Comparison of ENCODE assay signal across 21 cellular contexts in genomic region chr5:45411971-45412612, GRCh38.
A peak's percentile ranks its signal among the peaks of the same experiment; 100 is the strongest.
DNase-seq lines count a peak whose midpoint lies in the region; ATAC-seq and TF ChIP-seq lines count a peak whose summit lies in the region.
"Had no signal": no experiment of that assay in that cellular context is flagged by ENCODE, and none has a peak within 500 bp of the region (broad histone marks: within the 10 kb centered on the region; RNA-seq: fewer than 3 reads in every experiment).

No MANE protein-coding gene starts in this region.

- TF ChIP-seq POLR2A in body of pancreas (IDR thresholded peaks at IDR 0.05) (no peak), heart left ventricle (IDR thresholded peaks at IDR 0.05) (no peak)

- H3K4me1 Mint-ChIP-seq in activated CD4-positive, alpha-beta T cell treated with anti-CD3 and anti-CD28 coated beads, Interleukin-2, amount 10 ng/mL, durations not matched to agents 24 days and 14 days: no peaks in the 10 kb centered on the region
- H3K4me1 Mint-ChIP-seq: activated CD4-positive, alpha-beta T cell treated with anti-CD3 and anti-CD28 coated beads for 36 hours; CD8-positive, alpha-beta memory T cell; natural killer cell; stimulated activated naive CD8-positive, alpha-beta T cell treated with anti-CD3 and anti-CD28 coated beads, Interleukin-15, amount 100 ng/mL, for 72 hours had no signal

- H3K4me3 Mint-ChIP-seq in activated CD4-positive, alpha-beta T cell treated with anti-CD3 and anti-CD28 coated beads, Interleukin-2, amount 10 ng/mL, durations not matched to agents 24 days and 14 days: no peak overlapping the region
- H3K4me3 Mint-ChIP-seq: activated CD4-positive, alpha-beta T cell treated with anti-CD3 and anti-CD28 coated beads for 36 hours; CD8-positive, alpha-beta memory T cell; dendritic cell treated with granulocyte-macrophage colony-stimulating factor and Interleukin-4, amounts not matched to agents 40 ng/mL and 50 ng/mL, for 4 days; natural killer cell; stimulated activated naive CD8-positive, alpha-beta T cell treated with anti-CD3 and anti-CD28 coated beads, Interleukin-15, amount 100 ng/mL, for 72 hours had no signal

- intact Hi-C loops in body of pancreas (cut with DNase I) (no loop called here), heart left ventricle (cut with DNase I) (no loop called here)
- intact Hi-C loops in activated CD4-positive, alpha-beta T cell treated with anti-CD3 and anti-CD28 coated beads, Interleukin-2, amount 10 ng/mL, durations not matched to agents 24 days and 14 days (cut with micrococcal nuclease): no loop called here

- peaks cover 9% of the 10 kb centered on the region for H3K9me3 Mint-ChIP-seq in activated CD4-positive, alpha-beta T cell treated with anti-CD3 and anti-CD28 coated beads, Interleukin-2, amount 10 ng/mL, durations not matched to agents 24 days and 14 days

- no peaks in the 10 kb centered on the region for H3K36me3 Mint-ChIP-seq in activated CD4-positive, alpha-beta T cell treated with anti-CD3 and anti-CD28 coated beads, Interleukin-2, amount 10 ng/mL, durations not matched to agents 24 days and 14 days (ENCODE audit: low read depth)
- H3K36me3 Mint-ChIP-seq: CD8-positive, alpha-beta memory T cell; natural killer cell had no signal

- H3K4me1 ChIP-seq in body of pancreas (peaks cover 41% of the 10 kb centered on the region), heart left ventricle (no peaks in the 10 kb centered on the region)
- H3K4me1 ChIP-seq: ascending aorta had no signal

- 45 to 52% methylated on average over 3 of the region's 3 CpGs for WGBS in body of pancreas, 2 donors
- WGBS in heart left ventricle, 4 donors: 65 to 73% (median 66%) methylated on average over 3 of the region's 3 CpGs

- H3K9me3 ChIP-seq in body of pancreas (no peaks in the 10 kb centered on the region), heart left ventricle (no peaks in the 10 kb centered on the region)
- H3K9me3 ChIP-seq: ascending aorta had no signal

- H3K27ac ChIP-seq in body of pancreas (peak overlapping the region in 3 of 4 donors; percentile 12 to 25 (median 15)), heart left ventricle (no peak overlapping the region)
- H3K27ac ChIP-seq: ascending aorta had no signal

- no peak for ATAC-seq in body of pancreas
- no peak for ATAC-seq in heart left ventricle
- ATAC-seq: activated CD4-positive, alpha-beta T cell treated with anti-CD3 and anti-CD28 coated beads for 36 hours; K562; natural killer cell; stimulated activated naive CD8-positive, alpha-beta T cell treated with anti-CD3 and anti-CD28 coated beads, Interleukin-15, amount 100 ng/mL, for 72 hours had no signal

- no peak overlapping the region for H3K27ac Mint-ChIP-seq in activated CD4-positive, alpha-beta T cell treated with anti-CD3 and anti-CD28 coated beads, Interleukin-2, amount 10 ng/mL, durations not matched to agents 24 days and 14 days
- H3K27ac Mint-ChIP-seq: activated CD4-positive, alpha-beta T cell treated with anti-CD3 and anti-CD28 coated beads for 36 hours; CD8-positive, alpha-beta memory T cell; dendritic cell treated with granulocyte-macrophage colony-stimulating factor and Interleukin-4, amounts not matched to agents 40 ng/mL and 50 ng/mL, for 4 days; natural killer cell; stimulated activated naive CD8-positive, alpha-beta T cell treated with anti-CD3 and anti-CD28 coated beads, Interleukin-15, amount 100 ng/mL, for 72 hours had no signal

- H3K36me3 ChIP-seq in body of pancreas (replicated peaks in 1 of 2; ENCODE audit: insufficient read depth in 1 of 2, low read depth in 2 of 2) (no peaks in the 10 kb centered on the region), heart left ventricle (no peaks in the 10 kb centered on the region)
- H3K36me3 ChIP-seq: ascending aorta had no signal

- no peak overlapping the region for H3K4me3 ChIP-seq in body of pancreas
- no peak overlapping the region for H3K4me3 ChIP-seq in heart left ventricle
- H3K4me3 ChIP-seq: ascending aorta, K562, lung had no signal

- DNase-seq in ACHN (peak; percentile 58), M059J (ENCODE audit: low read depth) (peak; percentile 67), body of pancreas (no peak), kidney tubule cell (ENCODE audit: low spot score) (peak; percentile 76), heart left ventricle (no peak), NCI-H187 treated with DMSO at 0.1 percent for 48 hours (lab: John Stamatoyannopoulos, UW) (no peak)
- no peak for DNase-seq in NK-92 treated with Interleukin-12 subunit alpha and Interleukin-12 subunit beta, amount 100 ng/mL, for 24 hours (lab: John Stamatoyannopoulos, UW)
- no peak for DNase-seq in activated CD4-positive, alpha-beta T cell treated with anti-CD3 and anti-CD28 coated beads, Interleukin-2, amount 10 ng/mL, durations not matched to agents 24 days and 14 days
- DNase-seq: activated CD4-positive, alpha-beta T cell treated with anti-CD3 and anti-CD28 coated beads for 36 hours; activated CD8-positive, alpha-beta memory T cell treated with anti-CD3 and anti-CD28 coated beads, Interleukin-2, amount 50 U/mL, for 4 hours; activated gamma-delta T cell; CD8-positive, alpha-beta memory T cell; natural killer cell; NCI-H1092 treated with DMSO at 0.1 percent for 48 hours; SIG-M5; stimulated activated naive CD8-positive, alpha-beta T cell treated with anti-CD3 and anti-CD28 coated beads, Interleukin-15, amount 100 ng/mL, for 72 hours; T1000 had no signal

- in situ Hi-C loops in ACHN (cut with HindIII; ENCODE audit: low pct_ligation_motif_present, low pct_unique_long_range_greater_than_20kb, low sequenced_read_pairs): no loop called here

- no peaks in the 10 kb centered on the region for H3K27me3 Mint-ChIP-seq in activated CD4-positive, alpha-beta T cell treated with anti-CD3 and anti-CD28 coated beads, Interleukin-2, amount 10 ng/mL, durations not matched to agents 24 days and 14 days
- H3K27me3 Mint-ChIP-seq: activated CD4-positive, alpha-beta T cell treated with anti-CD3 and anti-CD28 coated beads for 36 hours; CD8-positive, alpha-beta memory T cell; dendritic cell treated with granulocyte-macrophage colony-stimulating factor and Interleukin-4, amounts not matched to agents 40 ng/mL and 50 ng/mL, for 4 days; stimulated activated naive CD8-positive, alpha-beta T cell treated with anti-CD3 and anti-CD28 coated beads, Interleukin-15, amount 100 ng/mL, for 72 hours had no signal

- H3K27me3 ChIP-seq in body of pancreas (no peaks in the 10 kb centered on the region), heart left ventricle (no peaks in the 10 kb centered on the region)
- H3K27me3 ChIP-seq: ascending aorta had no signal

- TF ChIP-seq CTCF in body of pancreas (IDR thresholded peaks at IDR 0.05) (no peak), heart left ventricle (IDR thresholded peaks at IDR 0.05) (no peak)

Comparison
In these comparisons a context has a peak if more than half of its experiments do, and no peak if none do; other contexts are left out.
1. DNase-seq: peak in ACHN (single experiment), M059J (single experiment) and kidney tubule cell (single experiment); none in body of pancreas (0 of 4), NK-92 treated with Interleukin-12 subunit alpha and Interleukin-12 subunit beta, amount 100 ng/mL, for 24 hours (single experiment), heart left ventricle (0 of 5), NCI-H187 treated with DMSO at 0.1 percent for 48 hours (single experiment) and activated CD4-positive, alpha-beta T cell treated with anti-CD3 and anti-CD28 coated beads, Interleukin-2, amount 10 ng/mL, durations not matched to agents 24 days and 14 days (single experiment).
2. H3K27ac ChIP-seq: peak in body of pancreas (3 of 4); none in heart left ventricle (0 of 12).